Comparison of ENCODE assay signal across 11 cellular contexts in genomic region chr13:48319458-48320395, GRCh38. TPM values are rescaled to one million over a fixed set of nuclear protein-coding genes. Genes with fewer than 3 reads are reported as not detected.
DNase-seq lines count a peak whose midpoint lies in the region; ATAC-seq and TF ChIP-seq lines count a peak whose summit lies in the region.
"Had no signal": no experiment of that assay in that cellular context is flagged by ENCODE, and none has a peak within 500 bp of the region (broad histone marks: within the 10 kb centered on the region; RNA-seq: fewer than 3 reads in every experiment).

No MANE protein-coding gene starts in this region.

- intact Hi-C loops in colonic mucosa (cut with DNase I) = loop anchor here (5.0 kb wide), 1 partner anchor 192 kb away; no protein-coding TSS in a partner anchor

- H3K4me3 ChIP-seq in colonic mucosa = peak overlapping the region; percentile 26

- H3K9me3 ChIP-seq in colonic mucosa = no peaks in the 10 kb centered on the region

- peak; percentile 55 to 60 for ATAC-seq in natural killer cell treated with Interleukin-12 subunit alpha and Interleukin-12 subunit beta and Interleukin-15 and Interleukin-18, amount 100 ng/mL, for 72 hours
- no peak for ATAC-seq in GM19324 (IDR thresholded peaks at IDR 0.05; ENCODE audit: low FRiP score, unreplicated experiment)

- no peaks in the 10 kb centered on the region for H3K4me1 ChIP-seq in colonic mucosa
- H3K4me1 ChIP-seq: ascending aorta had no signal

- H3K9me3 Mint-ChIP-seq in natural killer cell treated with Interleukin-12 subunit alpha and Interleukin-12 subunit beta and Interleukin-15 and Interleukin-18, amount 100 ng/mL, for 72 hours = peaks cover 7% of the 10 kb centered on the region

- H3K27ac Mint-ChIP-seq in natural killer cell treated with Interleukin-12 subunit alpha and Interleukin-12 subunit beta and Interleukin-15 and Interleukin-18, amount 100 ng/mL, for 72 hours = peak overlapping the region; percentile 57 to 69

- H3K27me3 Mint-ChIP-seq in natural killer cell treated with Interleukin-12 subunit alpha and Interleukin-12 subunit beta and Interleukin-15 and Interleukin-18, amount 100 ng/mL, for 72 hours = no peaks in the 10 kb centered on the region

- DNase-seq in stimulated activated CD4-positive, alpha-beta T cell treated with anti-CD3 and anti-CD28 coated beads, Interleukin-1b, Interleukin-23, amount 100 ng/mL, for 48 hours = peak; percentile 8
- DNase-seq in stimulated activated CD4-positive, alpha-beta T cell treated with anti-CD3 and anti-CD28 coated beads, Interleukin-2, amount 100 ng/mL, for 24 hours = no peak
- DNase-seq in colonic mucosa = peak; percentile 38
- DNase-seq in natural killer cell treated with Interleukin-12 subunit alpha and Interleukin-12 subunit beta and Interleukin-15 and Interleukin-18, amount 100 ng/mL, for 72 hours (ENCODE audit: low spot score) = no peak
- no peak for DNase-seq in DMS79 (lab: John Stamatoyannopoulos, UW)
- DNase-seq in NAMALWA (ENCODE audit: low spot score) = no peak
- no peak for DNase-seq in NCI-H2081 (lab: John Stamatoyannopoulos, UW)
- DNase-seq: NK-92 treated with Interleukin-12 subunit alpha and Interleukin-12 subunit beta, amount 100 ng/mL, for 24 hours had no signal

- no peak overlapping the region for H3K27ac ChIP-seq in colonic mucosa
- H3K27ac ChIP-seq: C4-2B had no signal

- no peak for TF ChIP-seq CTCF in colonic mucosa (IDR thresholded peaks at IDR 0.05)

- H3K4me3 Mint-ChIP-seq in natural killer cell treated with Interleukin-12 subunit alpha and Interleukin-12 subunit beta and Interleukin-15 and Interleukin-18, amount 100 ng/mL, for 72 hours = peak overlapping the region; percentile 94

- H3K36me3 ChIP-seq in colonic mucosa = no peaks in the 10 kb centered on the region

- peaks cover 39 to 59% of the 10 kb centered on the region in 2 donors for H3K4me1 Mint-ChIP-seq in natural killer cell treated with Interleukin-12 subunit alpha and Interleukin-12 subunit beta and Interleukin-15 and Interleukin-18, amount 100 ng/mL, for 72 hours (ENCODE audit: low read depth in 2 of 2)

- H3K9ac ChIP-seq in colonic mucosa (ENCODE audit: low read depth in 2 of 2, low read length in 2 of 2) = peak overlapping the region in 1 of 2 donors; percentile 26

- H3K27me3 ChIP-seq in colonic mucosa = no peaks in the 10 kb centered on the region
- H3K27me3 ChIP-seq: ascending aorta had no signal

- peaks cover 24% of the 10 kb centered on the region for H3K36me3 Mint-ChIP-seq in natural killer cell treated with Interleukin-12 subunit alpha and Interleukin-12 subunit beta and Interleukin-15 and Interleukin-18, amount 100 ng/mL, for 72 hours

RNA-seq across cellular contexts. Expression of gene RB1, which starts 16.2 kb away (rescaled TPM):
- 10 to 100 TPM; 28.5 TPM for total RNA-seq in colonic mucosa
- 10 to 100 TPM; 36.0 to 40.3 TPM for total RNA-seq in natural killer cell treated with Interleukin-12 subunit alpha and Interleukin-12 subunit beta and Interleukin-15 and Interleukin-18, amount 100 ng/mL, for 72 hours

Comparison
In these comparisons a context has a peak if more than half of its experiments do, and no peak if none do; other contexts are left out.
1. DNase-seq: peak in stimulated activated CD4-positive, alpha-beta T cell treated with anti-CD3 and anti-CD28 coated beads, Interleukin-1b, Interleukin-23, amount 100 ng/mL, for 48 hours (single experiment) and colonic mucosa (single experiment); none in stimulated activated CD4-positive, alpha-beta T cell treated with anti-CD3 and anti-CD28 coated beads, Interleukin-2, amount 100 ng/mL, for 24 hours (0 of 2), natural killer cell treated with Interleukin-12 subunit alpha and Interleukin-12 subunit beta and Interleukin-15 and Interleukin-18, amount 100 ng/mL, for 72 hours (single experiment), DMS79 (single experiment), NAMALWA (single experiment) and NCI-H2081 (0 of 2).